Comparison of ENCODE assay signal across 9 cellular contexts in the genomic region with DNA sequence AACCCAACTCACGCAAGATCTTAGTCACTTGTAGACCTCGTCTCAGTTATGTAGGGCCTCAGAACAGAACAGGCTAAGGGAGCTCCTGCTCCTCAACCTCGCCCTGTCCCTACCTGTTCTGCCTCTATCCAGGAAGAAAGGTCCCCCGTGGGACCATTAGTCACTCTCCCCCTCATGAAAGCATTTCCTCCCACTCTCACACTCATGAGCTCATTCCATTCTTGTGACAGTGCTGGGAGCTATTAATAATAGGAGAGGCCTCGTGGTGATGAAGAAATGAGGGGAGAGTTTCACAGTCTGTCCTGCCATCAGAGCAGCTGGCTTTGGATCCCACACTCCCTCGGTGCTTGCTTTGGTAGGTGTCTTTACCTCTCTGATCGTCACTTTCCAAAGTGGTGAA. TPM values are rescaled to one million over a fixed set of nuclear protein-coding genes. Genes with fewer than 3 reads are reported as not detected.
DNase-seq lines count a peak whose midpoint lies in the region; ATAC-seq and TF ChIP-seq lines count a peak whose summit lies in the region.
"Had no signal": no experiment of that assay in that cellular context is flagged by ENCODE, and none has a peak within 500 bp of the region (broad histone marks: within the 10 kb centered on the region; RNA-seq: fewer than 3 reads in every experiment).

No MANE protein-coding gene starts in this region.

- no peaks in the 10 kb centered on the region for H3K9me2 ChIP-seq in GM23248 (ENCODE audit: insufficient read depth)

- ATAC-seq in body of pancreas = peak; percentile 38
- ATAC-seq in left ventricle myocardium superior = peak; percentile 89
- peak; percentile 34 for ATAC-seq in stimulated activated effector memory CD8-positive, alpha-beta T cell treated with anti-CD3 and anti-CD28 coated beads, Interleukin-12 subunit alpha, Interleukin-12 subunit beta, amount 100 ng/mL, for 72 hours
- no peak for ATAC-seq in GM21367 (IDR thresholded peaks at IDR 0.05; ENCODE audit: unreplicated experiment)
- no peak for ATAC-seq in HG02870 (IDR thresholded peaks at IDR 0.05; ENCODE audit: unreplicated experiment)

- 37% methylated on average over 7 of the region's 7 CpGs for WGBS in GM23248 (ENCODE audit: low coverage in 1 of 2, low lambda C conversion rate in 2 of 2, missing lambda C conversion rate in 2 of 2), 2 experiments
- 62 to 65% methylated on average over 7 of the region's 7 CpGs for WGBS in body of pancreas, 2 donors

- H2AFZ ChIP-seq in GM23248 = no peak overlapping the region

- H3K79me2 ChIP-seq in GM23248 (ENCODE audit: insufficient read depth) = peaks cover 98% of the 10 kb centered on the region

- peaks cover 57% of the 10 kb centered on the region for H3K4me1 Mint-ChIP-seq in stimulated activated effector memory CD8-positive, alpha-beta T cell treated with anti-CD3 and anti-CD28 coated beads, Interleukin-12 subunit alpha, Interleukin-12 subunit beta, amount 100 ng/mL, for 72 hours

- in situ Hi-C loops in GM23248 (cut with MboI) = no loop called here

- peaks cover 18% of the 10 kb centered on the region for H3K36me3 ChIP-seq in GM23248 (ENCODE audit: low read depth)
- peaks cover 0 to 7% of the 10 kb centered on the region in 2 donors for H3K36me3 ChIP-seq in body of pancreas (replicated peaks in 1 of 2; ENCODE audit: insufficient read depth in 1 of 2, low read depth in 2 of 2)

- H3K4me1 ChIP-seq in GM23248 (ENCODE audit: insufficient read depth) (peaks cover 16% of the 10 kb centered on the region), body of pancreas (peaks cover 6% of the 10 kb centered on the region)

- DNase-seq in GM23248 = peak; percentile 93
- peak in 1 of 4 donors; percentile 25 for DNase-seq in body of pancreas
- peak; percentile 37 for DNase-seq in left ventricle myocardium superior
- DNase-seq in stimulated activated effector memory CD8-positive, alpha-beta T cell treated with anti-CD3 and anti-CD28 coated beads, Interleukin-12 subunit alpha, Interleukin-12 subunit beta, amount 100 ng/mL, for 72 hours (ENCODE audit: low spot score in 2 of 2) = no peak
- no peak for DNase-seq in epidermal melanocyte (ENCODE audit: insufficient read length, low spot score)
- no peak for DNase-seq in effector CD4-positive, alpha-beta T cell
- DNase-seq: NCI-H1694 had no signal

- no peaks in the 10 kb centered on the region for H3K9me3 Mint-ChIP-seq in stimulated activated effector memory CD8-positive, alpha-beta T cell treated with anti-CD3 and anti-CD28 coated beads, Interleukin-12 subunit alpha, Interleukin-12 subunit beta, amount 100 ng/mL, for 72 hours

- intact Hi-C loops in body of pancreas (cut with DNase I) = no loop called here
- intact Hi-C loops in left ventricle myocardium superior (cut with micrococcal nuclease) = no loop called here

- H3K9ac ChIP-seq in GM23248 = peak overlapping the region; percentile 49

- peaks cover 81% of the 10 kb centered on the region for H3K36me3 Mint-ChIP-seq in stimulated activated effector memory CD8-positive, alpha-beta T cell treated with anti-CD3 and anti-CD28 coated beads, Interleukin-12 subunit alpha, Interleukin-12 subunit beta, amount 100 ng/mL, for 72 hours

- H3K4me3 ChIP-seq in GM23248 (no peak overlapping the region), body of pancreas (no peak overlapping the region)

- H3K27me3 ChIP-seq in GM23248 (replicated peaks; ENCODE audit: insufficient read depth) (no peaks in the 10 kb centered on the region), body of pancreas (no peaks in the 10 kb centered on the region)

- H3K27ac Mint-ChIP-seq in stimulated activated effector memory CD8-positive, alpha-beta T cell treated with anti-CD3 and anti-CD28 coated beads, Interleukin-12 subunit alpha, Interleukin-12 subunit beta, amount 100 ng/mL, for 72 hours = peak overlapping the region; percentile 54

- H3F3A ChIP-seq in GM23248 (ENCODE audit: insufficient read depth) = peaks cover 47% of the 10 kb centered on the region

- H3K4me2 ChIP-seq in GM23248 (ENCODE audit: unreplicated experiment) = peak overlapping the region; percentile 67

- no peak overlapping the region for H3K4me3 Mint-ChIP-seq in stimulated activated effector memory CD8-positive, alpha-beta T cell treated with anti-CD3 and anti-CD28 coated beads, Interleukin-12 subunit alpha, Interleukin-12 subunit beta, amount 100 ng/mL, for 72 hours

- H3K27ac ChIP-seq in GM23248 (peak overlapping the region; percentile 74), body of pancreas (no peak overlapping the region)

- H3K9me3 ChIP-seq in GM23248 (ENCODE audit: low read depth) = no peaks in the 10 kb centered on the region
- no peaks in the 10 kb centered on the region for H3K9me3 ChIP-seq in body of pancreas

- TF ChIP-seq POLR2A in body of pancreas (IDR thresholded peaks at IDR 0.05) = no peak

- TF ChIP-seq CTCF in body of pancreas (IDR thresholded peaks at IDR 0.05) = no peak

- peaks cover 10% of the 10 kb centered on the region for H4K20me1 ChIP-seq in GM23248 (ENCODE audit: insufficient read depth)

RNA-seq across cellular contexts. Expression of a gene that starts 10.2 kb away (rescaled TPM):
- 191 and 248 TPM in 2 replicates for total RNA-seq in GM23248 (2014; rRNA removed; shearing (Covaris generic))
- 277 and 279 TPM in 2 replicates for polyA plus RNA-seq in GM23248 (2016; fragmentation: Nextera tagmentation; extraction: Ambion mirVana)
- 100 to 1,000 TPM in 1 of 2 donors, 10 to 100 TPM in 1; 50.8 to 119 TPM for total RNA-seq in body of pancreas
- total RNA-seq in left ventricle myocardium superior = 372 TPM

RNA-seq across cellular contexts. Expression of a gene that starts 28.6 kb away (rescaled TPM):
- 2.8 and 11.7 TPM in 2 replicates for total RNA-seq in GM23248 (2014; rRNA removed; shearing (Covaris generic))
- polyA plus RNA-seq in GM23248 (2016; fragmentation: Nextera tagmentation; extraction: Ambion mirVana) = 3.3 and 3.8 TPM in 2 replicates
- total RNA-seq in body of pancreas = 10 to 100 TPM in 1 of 2 donors, 1 to 10 TPM in 1; 2.0 to 12.2 TPM
- total RNA-seq in left ventricle myocardium superior = 6.6 TPM

Comparison
In these comparisons a context has a peak if more than half of its experiments do, and no peak if none do; other contexts are left out.
1. DNase-seq: peak in GM23248 (single experiment) and left ventricle myocardium superior (single experiment); none in stimulated activated effector memory CD8-positive, alpha-beta T cell treated with anti-CD3 and anti-CD28 coated beads, Interleukin-12 subunit alpha, Interleukin-12 subunit beta, amount 100 ng/mL, for 72 hours (0 of 2), epidermal melanocyte (single experiment) and effector CD4-positive, alpha-beta T cell (single experiment).
2. ATAC-seq: peak in body of pancreas (single experiment), left ventricle myocardium superior (single experiment) and stimulated activated effector memory CD8-positive, alpha-beta T cell treated with anti-CD3 and anti-CD28 coated beads, Interleukin-12 subunit alpha, Interleukin-12 subunit beta, amount 100 ng/mL, for 72 hours (single experiment); none in GM21367 (single experiment) and HG02870 (single experiment).